ENCODE assay signal across 8 cellular contexts in genomic region chr1:54715493-54716298, GRCh38. TPM values are rescaled to one million over a fixed set of nuclear protein-coding genes. Genes with fewer than 3 reads are reported as not detected.
DNase-seq lines count a peak whose midpoint lies in the region; ATAC-seq, FAIRE-seq and TF ChIP-seq lines count a peak whose summit lies in the region.

Gene TTC4 (plus strand): TSS chr1:54715861. CDS start chr1:54715909, 48 bp downstream.

- H3K9me3 ChIP-seq in HUES64 (ENCODE audit: insufficient read depth, low read depth, low read length) (no peaks in the 10 kb centered on the region), mucosa of rectum (ENCODE audit: control insufficient read depth in 2 of 2, low read length in 2 of 2) (no peaks in the 10 kb centered on the region)

- H3K27ac ChIP-seq in HUES64 (ENCODE audit: low read depth, low read length) (peak within 1 kb of the TSS; percentile 65), mucosa of rectum (ENCODE audit: low read depth in 2 of 2, low read length in 2 of 2) (peak within 1 kb of the TSS; percentile 61 to 68)

- H3K36me3 ChIP-seq in HUES64 (ENCODE audit: insufficient read depth, low read length): peaks cover 36% of the 10 kb centered on the region
- H3K36me3 ChIP-seq in mucosa of rectum (ENCODE audit: control insufficient read depth in 2 of 2, insufficient read depth in 2 of 2, low read length in 2 of 2): peaks cover 7% of the 10 kb centered on the region in 2 donors

- WGBS in HUES64: 4% methylated on average over 51 of the region's 51 CpGs

- H3K27me3 ChIP-seq in HUES64 (ENCODE audit: insufficient read depth, low read length) (no peaks in the 10 kb centered on the region), mucosa of rectum (ENCODE audit: control insufficient read depth in 2 of 2, insufficient read depth in 2 of 2, low read length in 2 of 2) (no peaks in the 10 kb centered on the region)

- ATAC-seq in GM21447 (IDR thresholded peaks at IDR 0.05; ENCODE audit: unreplicated experiment): peak; percentile 91

- H3K9ac ChIP-seq in HUES64 (ENCODE audit: low read depth, low read length): peak within 1 kb of the TSS; percentile 86
- H3K9ac ChIP-seq in mucosa of rectum (ENCODE audit: low read depth in 1 of 2, low read length in 2 of 2): peak within 1 kb of the TSS; percentile 82 to 85

- no peak for TF ChIP-seq CTCF in D721Med (IDR thresholded peaks at IDR 0.05; ENCODE audit: insufficient read depth, missing control alignments)

- peak; percentile 82 for TF ChIP-seq POLR2A in erythroblast (IDR thresholded peaks at IDR 0.05; ENCODE audit: low read length)

- H3K4me3 ChIP-seq in HUES64 (ENCODE audit: low read length): peak within 1 kb of the TSS; percentile 87
- peak within 1 kb of the TSS; percentile 93 to 94 for H3K4me3 ChIP-seq in mucosa of rectum (ENCODE audit: low read length in 2 of 2)

- no peaks in the 10 kb centered on the region for H3K4me1 ChIP-seq in HUES64 (ENCODE audit: insufficient read depth, low read length)
- peaks cover 6 to 10% of the 10 kb centered on the region in 2 donors for H3K4me1 ChIP-seq in mucosa of rectum (ENCODE audit: control insufficient read depth in 2 of 2, insufficient read depth in 2 of 2, low read length in 2 of 2)

- peak; percentile 62 for DNase-seq in D721Med (ENCODE audit: insufficient read length, low spot score)
- peak; percentile 90 for DNase-seq in OCI-M1 (lab: John Stamatoyannopoulos, UW)
- DNase-seq in activated T-cell treated with anti-CD3 and anti-CD28 coated beads for 48 hours (ENCODE audit: low read depth): peak; percentile 86
- DNase-seq in erythroblast (lab: John Stamatoyannopoulos, UW): peak; percentile 88 to 93
- DNase-seq in stimulated activated CD8-positive, alpha-beta memory T cell treated with anti-CD3 and anti-CD28 coated beads, Interleukin-4, amount 100 ng/mL, for 4 hours (ENCODE audit: low read depth in 2 of 2, low spot score in 1 of 2): peak; percentile 65 to 69

- FAIRE-seq in D721Med (lab: Jason Lieb, UNC): no peak

RNA-seq across cellular contexts. Expression of gene TTC4, which starts in this region (rescaled TPM):
- 23.8 TPM for polyA plus RNA-seq in HUES64 (2013, experiment 1 of 2)
- polyA plus RNA-seq in HUES64 (2013, experiment 2 of 2): 21.2 TPM

Comparison
In these comparisons a context has a peak if more than half of its experiments do, and no peak if none do; other contexts are left out.
1. Peak in every context shown above with its lines: DNase-seq, ATAC-seq, H3K4me3 ChIP-seq and H3K27ac ChIP-seq.